In genomic region chr13:34356686-34357434, GRCh38 we compare ENCODE assay signal across 1 cellular context.
TF ChIP-seq lines count a peak whose summit lies in the region.

No MANE protein-coding gene starts in this region.

TF ChIP-seq in GM23338, 12 proteins besides CTCF, POLR2A, EP300 and RAD21:
- TF ChIP-seq REST (IDR thresholded peaks at IDR 0.05; ENCODE audit: unreplicated experiment) = no peak
- no peak for TF ChIP-seq NANOG (IDR thresholded peaks at IDR 0.05; ENCODE audit: borderline replicate concordance)
- no peak for TF ChIP-seq ETS1 (IDR thresholded peaks at IDR 0.05)
- no peak for TF ChIP-seq ZNF114 (CRISPR knock-in tag; IDR thresholded peaks at IDR 0.05)
